9 cellular contexts compared by ENCODE assay signal in the genomic region with DNA sequence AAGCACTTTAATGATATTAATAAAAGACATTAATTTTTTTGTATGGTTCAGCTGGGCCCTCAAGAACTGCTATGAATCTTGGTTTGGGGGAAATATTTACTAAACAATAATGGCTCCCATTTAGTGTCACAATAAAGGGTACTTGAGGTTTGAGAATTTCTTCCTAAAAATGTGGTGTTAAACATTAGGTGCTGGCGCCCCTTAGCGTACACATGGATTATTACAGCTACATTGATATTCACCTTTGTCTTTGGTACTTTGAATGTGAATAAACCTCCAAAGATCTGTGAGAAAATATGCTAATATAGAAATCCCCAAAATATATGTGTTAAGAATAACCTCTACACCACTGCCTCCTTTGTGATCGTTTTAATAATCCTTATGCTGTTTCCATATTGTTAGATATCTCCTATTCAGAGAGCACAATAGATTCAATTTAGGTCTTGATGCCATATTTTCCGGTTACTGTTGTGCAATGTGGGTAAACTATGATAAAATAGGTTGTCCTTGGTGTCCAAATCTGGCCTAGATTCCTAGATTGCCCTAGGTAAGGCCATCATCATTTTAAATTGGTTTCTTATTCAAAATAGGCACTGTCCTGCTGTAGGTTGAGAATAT.
DNase-seq lines count a peak whose midpoint lies in the region; ATAC-seq and TF ChIP-seq lines count a peak whose summit lies in the region.
"Had no signal": no experiment of that assay in that cellular context is flagged by ENCODE, and none has a peak within 500 bp of the region (broad histone marks: within the 10 kb centered on the region; RNA-seq: fewer than 3 reads in every experiment).

No MANE protein-coding gene starts in this region.

- H3K9me3 ChIP-seq in heart left ventricle (no peaks in the 10 kb centered on the region), lower lobe of right lung (no peaks in the 10 kb centered on the region)

- POLR2A ChIA-PET in MCF 10A (lab: Yijun Ruan, JAX), result no interaction called here

- H3K4me1 ChIP-seq in heart left ventricle (no peaks in the 10 kb centered on the region), lower lobe of right lung (no peaks in the 10 kb centered on the region)

- no peak overlapping the region for H3K4me3 ChIP-seq in heart left ventricle
- H3K4me3 ChIP-seq in lower lobe of right lung, result no peak overlapping the region

- CTCF ChIA-PET in MCF 10A (lab: Yijun Ruan, JAX), result interaction anchor here (0.7 to 2.0 kb wide), 14 partner anchors 9 to 562 kb away, joined by 3 to 7 read pairs (median 4); no protein-coding TSS in a partner anchor

- no peak overlapping the region for H3K27ac ChIP-seq in heart left ventricle
- H3K27ac ChIP-seq in lower lobe of right lung, result no peak overlapping the region

- H3K27me3 ChIP-seq in heart left ventricle, result no peaks in the 10 kb centered on the region
- no peaks in the 10 kb centered on the region for H3K27me3 ChIP-seq in lower lobe of right lung (ENCODE audit: low read depth)

- intact Hi-C loops in heart left ventricle (cut with DNase I), result loop anchor here in 6 of 10 donors (5.0 to 10.0 kb wide), 3 partner anchors 561 to 1121 kb away; no protein-coding TSS in a partner anchor
- intact Hi-C loops in cardiac septum (cut with DNase I), result loop anchor here (5.0 to 10.0 kb wide), 2 partner anchors 122 to 561 kb away; no protein-coding TSS in a partner anchor
- intact Hi-C loops in MCF 10A (cut with micrococcal nuclease), result loop anchor here (2.0 to 10.0 kb wide), 4 partner anchors 121 to 1121 kb away; no protein-coding TSS in a partner anchor
- intact Hi-C loops in lower lobe of right lung (cut with DNase I), result no loop called here

- H3K36me3 ChIP-seq in heart left ventricle (no peaks in the 10 kb centered on the region), lower lobe of right lung (no peaks in the 10 kb centered on the region)

- H3K4me3 Mint-ChIP-seq in MCF 10A (ENCODE audit: unreplicated experiment), result no peak overlapping the region
- H3K4me3 Mint-ChIP-seq: activated naive CD8-positive, alpha-beta T cell treated with anti-CD3 and anti-CD28 coated beads, Interleukin-2, amount 10 ng/mL, durations not matched to agents 7 days and 5 days had no signal

- TF ChIP-seq CTCF in heart left ventricle (IDR thresholded peaks at IDR 0.05) (peak; percentile 50 to 82 (median 68)), MCF 10A (IDR thresholded peaks at IDR 0.05; ENCODE audit: unreplicated experiment) (peak; percentile 54), lower lobe of right lung (IDR thresholded peaks at IDR 0.05) (peak; percentile 55)

- BruUV-seq in MCF 10A (replicated peaks; lab: Mats Ljungman, UMichigan), result no TSS peak

- H3K4me1 Mint-ChIP-seq in MCF 10A (ENCODE audit: insufficient read depth, unreplicated experiment), result no peaks in the 10 kb centered on the region
- H3K4me1 Mint-ChIP-seq: activated naive CD8-positive, alpha-beta T cell treated with anti-CD3 and anti-CD28 coated beads, Interleukin-2, amount 10 ng/mL, durations not matched to agents 7 days and 5 days had no signal

- TF ChIP-seq POLR2A in heart left ventricle (IDR thresholded peaks at IDR 0.05), result no peak

- peaks cover 28% of the 10 kb centered on the region for H3K27me3 Mint-ChIP-seq in MCF 10A (ENCODE audit: insufficient read depth, unreplicated experiment)
- H3K27me3 Mint-ChIP-seq: activated naive CD8-positive, alpha-beta T cell treated with anti-CD3 and anti-CD28 coated beads, Interleukin-2, amount 10 ng/mL, durations not matched to agents 7 days and 5 days had no signal

- 20 to 24% (median 22%) methylated on average over 4 of the region's 4 CpGs for WGBS in heart left ventricle, 4 donors

- no peaks in the 10 kb centered on the region for H3K36me3 Mint-ChIP-seq in MCF 10A (ENCODE audit: insufficient read depth, unreplicated experiment)
- H3K36me3 Mint-ChIP-seq: activated naive CD8-positive, alpha-beta T cell treated with anti-CD3 and anti-CD28 coated beads, Interleukin-2, amount 10 ng/mL, durations not matched to agents 7 days and 5 days had no signal

- no peak overlapping the region for H3K27ac Mint-ChIP-seq in MCF 10A (ENCODE audit: low read depth, unreplicated experiment)
- H3K27ac Mint-ChIP-seq: activated naive CD8-positive, alpha-beta T cell treated with anti-CD3 and anti-CD28 coated beads, Interleukin-2, amount 10 ng/mL, durations not matched to agents 7 days and 5 days had no signal

- no peak for DNase-seq in heart left ventricle
- DNase-seq in cardiac septum (ENCODE audit: low spot score), result no peak
- DNase-seq in NCI-H69 (lab: John Stamatoyannopoulos, UW), result peak; percentile 84
- peak; percentile 48 for DNase-seq in MCF 10A (ENCODE audit: unreplicated experiment)
- no peak for DNase-seq in lower lobe of right lung
- no peak for DNase-seq in activated effector memory CD4-positive, alpha-beta T cell treated with anti-CD3 and anti-CD28 coated beads, Interleukin-2, amount 50 U/mL, for 16 hours
- DNase-seq: activated naive CD8-positive, alpha-beta T cell treated with anti-CD3 and anti-CD28 coated beads, Interleukin-2, amount 10 ng/mL, durations not matched to agents 7 days and 5 days had no signal

- ATAC-seq in heart left ventricle (no peak), HG03378 (IDR thresholded peaks at IDR 0.05; ENCODE audit: unreplicated experiment) (peak; percentile 62), lower lobe of right lung (no peak), HG02970 (IDR thresholded peaks at IDR 0.05; ENCODE audit: low FRiP score, unreplicated experiment) (no peak)

- no peaks in the 10 kb centered on the region for H3K9me3 Mint-ChIP-seq in MCF 10A (ENCODE audit: unreplicated experiment)
- H3K9me3 Mint-ChIP-seq: activated naive CD8-positive, alpha-beta T cell treated with anti-CD3 and anti-CD28 coated beads, Interleukin-2, amount 10 ng/mL, durations not matched to agents 7 days and 5 days had no signal

Comparison
In these comparisons a context has a peak if more than half of its experiments do, and no peak if none do; other contexts are left out.
1. DNase-seq: peak in NCI-H69 (single experiment) and MCF 10A (single experiment); none in heart left ventricle (0 of 5), cardiac septum (single experiment), lower lobe of right lung (single experiment) and activated effector memory CD4-positive, alpha-beta T cell treated with anti-CD3 and anti-CD28 coated beads, Interleukin-2, amount 50 U/mL, for 16 hours (single experiment).
2. Peak in every context shown above with its lines, with median percentiles within 50 percentile points of each other: CTCF ChIP-seq.